In the genomic region with DNA sequence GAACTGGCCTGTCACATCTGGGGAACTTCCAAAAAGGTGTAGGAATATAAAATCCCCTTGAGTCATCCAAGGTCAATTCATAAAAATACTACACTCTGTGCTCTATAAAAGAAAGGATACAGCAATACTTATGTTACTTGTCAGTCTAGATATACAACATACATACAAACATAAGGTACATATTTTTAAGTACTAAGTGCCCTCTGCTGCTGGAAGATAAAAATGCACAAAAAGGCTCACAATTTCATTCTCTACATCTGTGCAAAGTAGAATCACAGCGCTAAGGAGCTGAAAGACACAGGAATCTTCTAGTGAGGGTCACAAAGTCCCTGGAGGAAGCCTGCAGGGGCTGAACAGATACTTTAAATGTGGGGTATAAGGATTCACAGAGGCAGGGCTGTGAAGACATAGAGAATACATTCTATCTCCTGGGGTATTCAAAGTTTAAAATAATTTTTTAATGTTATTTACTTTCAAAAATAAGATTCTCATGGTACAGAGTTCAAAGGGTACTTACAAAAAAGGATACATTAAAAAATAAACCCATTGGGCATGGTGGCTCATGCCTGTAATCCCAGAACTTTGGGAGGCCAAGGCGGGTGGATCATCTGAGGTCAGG, we compare ENCODE assay signal across 8 cellular contexts. TPM values are rescaled to one million over a fixed set of nuclear protein-coding genes. Genes with fewer than 3 reads are reported as not detected.
A peak's percentile ranks its signal among the peaks of the same experiment; 100 is the strongest.
DNase-seq lines count a peak whose midpoint lies in the region; ATAC-seq and TF ChIP-seq lines count a peak whose summit lies in the region.

No MANE protein-coding gene starts in this region.

- H3K27me3 Mint-ChIP-seq in activated T-helper 17 cell treated with anti-CD3 and anti-CD28 coated beads, Interleukin-2, amount 50 U/mL, for 72 hours, result no peaks in the 10 kb centered on the region

- no peak overlapping the region for H3K27ac ChIP-seq in cardiac muscle cell

- TF ChIP-seq CTCF in cardiac muscle cell (IDR thresholded peaks at IDR 0.05; ENCODE audit: low read depth, low read length), result peak; percentile 54

- H3K4me1 ChIP-seq in cardiac muscle cell (ENCODE audit: low read depth), result no peaks in the 10 kb centered on the region

- intact Hi-C loops in Right ventricle myocardium inferior (cut with DNase I), result loop anchor here (1.0 to 2.0 kb wide), 2 partner anchors 70 to 97 kb away; no protein-coding TSS in a partner anchor
- intact Hi-C loops in cardiac septum (cut with DNase I), result loop anchor here (1.0 to 5.0 kb wide), 2 partner anchors 37 to 70 kb away; a partner anchor contains a TSS

- H3K9me3 ChIP-seq in cardiac muscle cell (ENCODE audit: low read depth), result no peaks in the 10 kb centered on the region

- H3K4me3 ChIP-seq in cardiac muscle cell, result no peak overlapping the region

- H3K27ac Mint-ChIP-seq in activated T-helper 17 cell treated with anti-CD3 and anti-CD28 coated beads, Interleukin-2, amount 50 U/mL, for 72 hours, result no peak overlapping the region

- no peaks in the 10 kb centered on the region for H3K36me3 Mint-ChIP-seq in activated T-helper 17 cell treated with anti-CD3 and anti-CD28 coated beads, Interleukin-2, amount 50 U/mL, for 72 hours (ENCODE audit: low read depth)

- ATAC-seq in Right ventricle myocardium inferior (peak; percentile 56), HG03378 (IDR thresholded peaks at IDR 0.05; ENCODE audit: unreplicated experiment) (peak; percentile 54), GM19452 (IDR thresholded peaks at IDR 0.05; ENCODE audit: unreplicated experiment) (no peak)
- ATAC-seq in activated T-helper 17 cell treated with anti-CD3 and anti-CD28 coated beads, Interleukin-2, amount 50 U/mL, for 72 hours (replicated peaks), result peak; percentile 64

- H3K9me3 Mint-ChIP-seq in activated T-helper 17 cell treated with anti-CD3 and anti-CD28 coated beads, Interleukin-2, amount 50 U/mL, for 72 hours, result no peaks in the 10 kb centered on the region

- H3K36me3 ChIP-seq in cardiac muscle cell, result no peaks in the 10 kb centered on the region

- DNase-seq in Right ventricle myocardium inferior (ENCODE audit: missing footprints), result no peak
- DNase-seq in cardiac septum (ENCODE audit: low spot score), result no peak
- peak; percentile 36 for DNase-seq in NCI-H446 treated with DMSO at 0.1 percent for 48 hours (lab: John Stamatoyannopoulos, UW)
- peak; percentile 64 to 79 for DNase-seq in cardiac muscle cell (ENCODE audit: low read depth in 1 of 2, low spot score in 1 of 2)
- peak; percentile 33 for DNase-seq in retina

- H3K27me3 ChIP-seq in cardiac muscle cell, result no peaks in the 10 kb centered on the region

- H3K4me3 Mint-ChIP-seq in activated T-helper 17 cell treated with anti-CD3 and anti-CD28 coated beads, Interleukin-2, amount 50 U/mL, for 72 hours, result no peak overlapping the region

- no peaks in the 10 kb centered on the region for H3K4me1 Mint-ChIP-seq in activated T-helper 17 cell treated with anti-CD3 and anti-CD28 coated beads, Interleukin-2, amount 50 U/mL, for 72 hours

RNA-seq across cellular contexts. Expression of a gene that starts 10.2 kb away (rescaled TPM):
- total RNA-seq in Right ventricle myocardium inferior (18.9 TPM), cardiac septum (24.2 TPM), cardiac muscle cell (21.8 and 22.4 TPM in 2 replicates)
- total RNA-seq in activated T-helper 17 cell treated with anti-CD3 and anti-CD28 coated beads, Interleukin-2, amount 50 U/mL, for 72 hours, result 10 to 100 TPM; 18.8 to 19.5 TPM
- 32.4 and 32.5 TPM in 2 replicates for polyA plus RNA-seq in cardiac muscle cell

RNA-seq across cellular contexts. Expression of a gene that starts 35.5 kb away (rescaled TPM):
- total RNA-seq in Right ventricle myocardium inferior (122 TPM), cardiac septum (81.8 TPM), cardiac muscle cell (243 and 244 TPM in 2 replicates)
- total RNA-seq in activated T-helper 17 cell treated with anti-CD3 and anti-CD28 coated beads, Interleukin-2, amount 50 U/mL, for 72 hours, result 10 to 100 TPM in 1 of 2 donors, 1 to 10 TPM in 1; 3.6 to 16.5 TPM
- polyA plus RNA-seq in cardiac muscle cell, result 205 and 275 TPM in 2 replicates

Comparison
In these comparisons a context has a peak if more than half of its experiments do, and no peak if none do; other contexts are left out.
1. DNase-seq: peak in NCI-H446 treated with DMSO at 0.1 percent for 48 hours (single experiment), cardiac muscle cell (2 of 2) and retina (single experiment); none in Right ventricle myocardium inferior (single experiment) and cardiac septum (single experiment).